Comparison of ENCODE assay signal across 9 cellular contexts in the genomic region with DNA sequence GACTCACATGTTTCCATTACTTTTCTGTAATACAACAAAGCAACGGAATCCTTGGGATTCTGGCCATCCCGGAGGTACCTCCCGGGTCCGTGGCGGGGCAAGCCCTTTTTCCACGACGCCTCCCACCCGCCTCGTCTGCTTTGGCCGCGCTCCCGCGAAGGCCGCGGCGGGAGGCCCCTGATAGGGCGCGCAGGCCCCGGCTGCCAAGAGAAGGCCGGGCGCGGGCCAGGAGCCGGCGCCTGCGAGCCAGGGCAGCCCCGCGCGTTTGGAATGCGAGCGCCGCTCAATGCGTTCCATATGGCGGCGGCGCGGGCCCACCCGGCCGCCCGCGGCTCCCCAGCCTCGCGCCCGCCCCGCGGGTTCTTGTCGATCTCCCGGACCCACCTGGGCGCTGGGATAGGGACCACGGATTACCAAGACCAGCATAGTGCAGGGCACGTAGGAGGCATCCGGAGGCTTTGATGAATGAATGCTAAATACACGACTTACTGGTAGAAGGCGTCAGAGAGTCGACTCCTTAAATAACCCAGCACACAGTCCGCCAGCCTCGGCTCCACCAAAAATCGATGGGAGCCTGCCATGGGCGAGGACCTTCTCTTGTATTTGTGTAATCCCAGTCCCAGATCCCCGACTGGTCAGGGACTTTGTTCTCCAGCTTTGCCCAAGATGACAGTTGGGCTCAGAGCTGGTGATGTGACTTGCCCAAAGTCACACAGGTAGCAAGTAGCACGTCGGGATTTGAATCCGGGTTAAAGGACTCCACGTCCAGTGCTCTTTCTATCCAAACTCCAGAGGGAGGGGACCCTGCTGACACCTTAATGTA. TPM values are rescaled to one million over a fixed set of nuclear protein-coding genes. Genes with fewer than 3 reads are reported as not detected.
DNase-seq lines count a peak whose midpoint lies in the region; ATAC-seq and TF ChIP-seq lines count a peak whose summit lies in the region.
"Had no signal": no experiment of that assay in that cellular context is flagged by ENCODE, and none has a peak within 500 bp of the region (broad histone marks: within the 10 kb centered on the region; RNA-seq: fewer than 3 reads in every experiment).

No MANE protein-coding gene starts in this region.

- H3K9me3 ChIP-seq in lower lobe of right lung, result no peaks in the 10 kb centered on the region
- H3K9me3 ChIP-seq in uterus, result no peaks in the 10 kb centered on the region

- no peaks in the 10 kb centered on the region for H3K36me3 ChIP-seq in lower lobe of right lung
- H3K36me3 ChIP-seq in uterus, result no peaks in the 10 kb centered on the region

- H3K4me1 ChIP-seq in lower lobe of right lung (peaks cover 31% of the 10 kb centered on the region), uterus (no peaks in the 10 kb centered on the region)

- no peak for TF ChIP-seq CTCF in dorsolateral prefrontal cortex (IDR thresholded peaks at IDR 0.05 in 54 of 56, conservative IDR thresholded peaks at IDR 0.05 in 2 of 56; ENCODE audit: low read depth in 1 of 56, partially characterized antibody in 56 of 56)
- TF ChIP-seq CTCF in lower lobe of right lung (IDR thresholded peaks at IDR 0.05), result no peak
- TF ChIP-seq CTCF in uterus (IDR thresholded peaks at IDR 0.05), result peak in 1 of 4 experiments; percentile 13

- peak overlapping the region in 49 of 59 donors; percentile 2 to 81 (median 55) for H3K27ac ChIP-seq in dorsolateral prefrontal cortex
- H3K27ac ChIP-seq in lower lobe of right lung, result peak overlapping the region; percentile 46
- peak overlapping the region; percentile 56 to 81 for H3K27ac ChIP-seq in uterus

- DNase-seq in Right ventricle myocardium inferior (ENCODE audit: missing footprints) (peak; percentile 79), cardiac septum (ENCODE audit: low spot score) (no peak), dorsolateral prefrontal cortex (peak in 2 of 10 donors; percentile 26 to 48), lower lobe of right lung (no peak), uterus (peak in 1 of 2 donors; percentile 78), HuH-7.5 (ENCODE audit: low spot score) (no peak), NCI-H2227 (lab: John Stamatoyannopoulos, UW; ENCODE audit: unreplicated experiment) (no peak)
- DNase-seq: COR-L47 had no signal

- H3K4me3 ChIP-seq in dorsolateral prefrontal cortex, result peak overlapping the region in 58 of 59 donors; percentile 5 to 62 (median 42)
- peak overlapping the region; percentile 19 for H3K4me3 ChIP-seq in lower lobe of right lung
- H3K4me3 ChIP-seq in uterus, result peak overlapping the region in 1 of 2 donors; percentile 20

- no peak for TF ChIP-seq POLR2A in uterus (IDR thresholded peaks at IDR 0.05)

- intact Hi-C loops in Right ventricle myocardium inferior (cut with DNase I) (loop anchor here (2.0 kb wide), 1 partner anchor 24 kb away; no protein-coding TSS in a partner anchor), cardiac septum (cut with DNase I) (no loop called here), dorsolateral prefrontal cortex (cut with DNase I) (no loop called here), lower lobe of right lung (cut with DNase I) (no loop called here), uterus (cut with DNase I; ENCODE audit: low total_unique reads) (no loop called here)

- peak; percentile 84 for ATAC-seq in Right ventricle myocardium inferior
- peak; percentile 75 to 78 for ATAC-seq in lower lobe of right lung
- ATAC-seq in GM19023 (IDR thresholded peaks at IDR 0.05; ENCODE audit: unreplicated experiment), result no peak

- no peaks in the 10 kb centered on the region for H3K27me3 ChIP-seq in dorsolateral prefrontal cortex
- H3K27me3 ChIP-seq in lower lobe of right lung (ENCODE audit: low read depth), result peaks cover 3% of the 10 kb centered on the region
- H3K27me3 ChIP-seq in uterus, result no peaks in the 10 kb centered on the region

RNA-seq across cellular contexts. Expression of gene PHF19, which starts 17.6 kb away (rescaled TPM):
- total RNA-seq in Right ventricle myocardium inferior (13.2 TPM), cardiac septum (15.3 TPM), dorsolateral prefrontal cortex (100 to 1,000 TPM in 2 of 120 experiments, 10 to 100 TPM in 118; 18.7 to 119 (median 39.5) TPM), lower lobe of right lung (24.4 TPM), uterus (10 to 100 TPM; 12.6 to 76.3 (median 31.8) TPM)

RNA-seq across cellular contexts. Expression of gene TRAF1, which starts 32.0 kb away (rescaled TPM):
- total RNA-seq in Right ventricle myocardium inferior (2.1 TPM), cardiac septum (2.4 TPM), dorsolateral prefrontal cortex (10 to 100 TPM in 57 of 120 experiments, 1 to 10 TPM in 63; 3.8 to 25.3 (median 9.8) TPM), lower lobe of right lung (5.8 TPM), uterus (1 to 10 TPM in 2 of 4 donors, under 1 TPM in 2; 0.51 to 8.7 (median 2.6) TPM)

RNA-seq across cellular contexts. Expression of gene PSMD5, which starts 51.9 kb away (rescaled TPM):
- total RNA-seq in Right ventricle myocardium inferior, result 15.3 TPM
- 13.5 TPM for total RNA-seq in cardiac septum
- 10 to 100 TPM; 18.8 to 51.5 (median 32.6) TPM for total RNA-seq in dorsolateral prefrontal cortex
- total RNA-seq in lower lobe of right lung, result 34.1 TPM
- total RNA-seq in uterus, result 100 to 1,000 TPM in 1 of 4 donors, 10 to 100 TPM in 3; 20.9 to 181 (median 49.0) TPM
